Comparison of ENCODE assay signal across 1 cellular context in the genomic region with DNA sequence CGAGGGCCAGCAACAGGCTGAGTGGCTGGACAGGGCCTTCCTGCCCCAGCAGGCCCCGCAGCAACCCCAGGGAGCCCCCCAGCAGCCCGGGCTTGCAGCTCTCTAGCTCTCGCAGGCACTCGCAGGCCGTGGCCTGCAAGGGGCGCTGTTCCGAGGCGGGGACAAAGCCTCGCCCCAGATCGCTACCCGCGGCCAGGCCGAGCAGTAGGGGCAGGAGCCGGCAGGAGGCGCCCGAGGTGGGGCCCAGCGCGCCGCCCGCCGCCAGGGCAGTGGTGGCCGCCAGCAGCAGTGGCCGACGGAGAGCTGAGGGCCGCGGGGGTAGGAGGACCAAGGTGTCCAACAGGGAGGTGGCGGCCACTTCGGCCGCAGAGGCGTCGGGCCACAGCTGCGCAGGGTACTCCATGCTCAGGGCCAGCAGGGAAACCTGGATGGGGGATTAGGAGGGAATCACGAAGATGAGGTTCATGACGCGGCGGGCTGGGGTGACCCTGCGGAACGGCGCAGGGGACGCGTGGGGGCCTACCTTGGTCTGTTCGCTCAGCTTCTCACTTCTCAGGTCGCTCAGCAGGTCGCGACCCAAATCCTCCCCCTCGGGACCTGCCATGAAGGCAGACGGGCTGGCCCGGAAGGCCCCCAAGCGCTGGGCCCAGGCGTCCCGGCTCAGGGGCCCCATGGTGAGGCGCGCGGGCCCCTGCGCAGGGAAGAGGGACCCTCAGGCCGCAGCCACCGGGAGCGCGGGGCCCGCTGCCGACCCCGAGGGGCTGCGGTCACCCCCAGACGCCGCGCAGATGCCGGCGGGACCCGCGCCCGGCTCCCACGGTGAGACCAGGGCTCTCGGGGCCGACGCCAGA.
TF ChIP-seq lines count a peak whose summit lies in the region.

No MANE protein-coding gene starts in this region.

TF ChIP-seq in HepG2, 621 proteins besides CTCF, POLR2A, EP300 and RAD21 (continued from another document and continues in another):
- TF ChIP-seq, protein P1, sequence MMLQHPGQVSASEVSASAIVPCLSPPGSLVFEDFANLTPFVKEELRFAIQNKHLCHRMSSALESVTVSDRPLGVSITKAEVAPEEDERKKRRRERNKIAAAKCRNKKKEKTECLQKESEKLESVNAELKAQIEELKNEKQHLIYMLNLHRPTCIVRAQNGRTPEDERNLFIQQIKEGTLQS (CRISPR knock-in tag; IDR thresholded peaks at IDR 0.05), result 0 out of 2 replicates have a peak, but pooled peaks have one; percentile 32
- TF ChIP-seq MTA1 (CRISPR knock-in tag; IDR thresholded peaks at IDR 0.05; ENCODE audit: borderline replicate concordance) (peak; percentile 29; the same call in 1 of the 2 replicates), YEATS4 (CRISPR knock-in tag; IDR thresholded peaks at IDR 0.05; ENCODE audit: borderline replicate concordance) (peak; percentile 20; the same call in 1 of the 2 replicates), ASH2L (IDR thresholded peaks at IDR 0.05; ENCODE audit: insufficient read length, low read depth, low read length) (no peak), ZNF431 (CRISPR knock-in tag; IDR thresholded peaks at IDR 0.05; ENCODE audit: borderline replicate concordance, low read depth) (no peak), NR3C1 (CRISPR knock-in tag; IDR thresholded peaks at IDR 0.05) (no peak), ZKSCAN5 (CRISPR knock-in tag; IDR thresholded peaks at IDR 0.05) (no peak), PRPF4 (IDR thresholded peaks at IDR 0.05; ENCODE audit: low read depth, low read length, poor library complexity, severe bottlenecking) (peak; percentile 32), HNRNPLL (IDR thresholded peaks at IDR 0.05; ENCODE audit: low read depth, low read length, poor library complexity, severe bottlenecking) (peak; percentile 38), TAF1 (CRISPR knock-in tag; IDR thresholded peaks at IDR 0.05) (peak; percentile 29), ERF (CRISPR knock-in tag; IDR thresholded peaks at IDR 0.05) (0 out of 2 replicates have a peak, but pooled peaks have one; percentile 19), ETV5 (CRISPR knock-in tag; IDR thresholded peaks at IDR 0.05; ENCODE audit: borderline replicate concordance) (peak; percentile 39), ZBTB38 (CRISPR knock-in tag; IDR thresholded peaks at IDR 0.05) (peak; percentile 68; the same call in 1 of the 2 replicates), NONO (IDR thresholded peaks at IDR 0.05) (no peak), NONO (CRISPR knock-in tag; conservative IDR thresholded peaks at IDR 0.05) (peak; percentile 69), ZNF780A (CRISPR knock-in tag; IDR thresholded peaks at IDR 0.05) (0 out of 2 replicates have a peak, but pooled peaks have one; percentile 55), JUN (CRISPR knock-in tag; IDR thresholded peaks at IDR 0.05) (no peak), SMAD1 (CRISPR knock-in tag; IDR thresholded peaks at IDR 0.05; ENCODE audit: borderline replicate concordance, low read depth) (0 out of 2 replicates have a peak, but pooled peaks have one; percentile 67), ZNF746 (CRISPR knock-in tag; IDR thresholded peaks at IDR 0.05) (no peak), HOXA3 (CRISPR knock-in tag; IDR thresholded peaks at IDR 0.05) (peak; percentile 74; the same call in 1 of the 2 replicates), KAT7 (CRISPR knock-in tag; IDR thresholded peaks at IDR 0.05; ENCODE audit: borderline replicate concordance) (0 out of 2 replicates have a peak, but pooled peaks have one; percentile 34), ZNF101 (CRISPR knock-in tag; IDR thresholded peaks at IDR 0.05; ENCODE audit: borderline replicate concordance, low read depth) (no peak), SRY (CRISPR knock-in tag; IDR thresholded peaks at IDR 0.05) (0 out of 2 replicates have a peak, but pooled peaks have one; percentile 19), RFXAP (CRISPR knock-in tag; IDR thresholded peaks at IDR 0.05; ENCODE audit: borderline replicate concordance) (0 out of 2 replicates have a peak, but pooled peaks have one; percentile 15), ZNF430 (CRISPR knock-in tag; IDR thresholded peaks at IDR 0.05) (no peak), ZNF441 (CRISPR knock-in tag; IDR thresholded peaks at IDR 0.05; ENCODE audit: borderline replicate concordance) (no peak), NFKB2 (CRISPR knock-in tag; IDR thresholded peaks at IDR 0.05; ENCODE audit: borderline replicate concordance) (peak; percentile 8; the same call in 1 of the 2 replicates), AGO1 (IDR thresholded peaks at IDR 0.05; ENCODE audit: low read depth, low read length, poor library complexity, severe bottlenecking) (no peak), RFX1 (IDR thresholded peaks at IDR 0.05) (no peak), PHF8 (CRISPR knock-in tag; IDR thresholded peaks at IDR 0.05) (peak; percentile 53), DMAP1 (CRISPR knock-in tag; IDR thresholded peaks at IDR 0.05) (no peak; the same call in 1 of the 2 replicates), ZNF629 (CRISPR knock-in tag; conservative IDR thresholded peaks at IDR 0.05) (no peak), BRCA1 (CRISPR knock-in tag; IDR thresholded peaks at IDR 0.05) (no peak), BORCS8-MEF2B (CRISPR knock-in tag; IDR thresholded peaks at IDR 0.05) (peak; percentile 41; the same call in 1 of the 2 replicates), HNRNPUL1 (IDR thresholded peaks at IDR 0.05; ENCODE audit: low read depth, low read length) (no peak), ATF7-NPFF (CRISPR knock-in tag; IDR thresholded peaks at IDR 0.05; ENCODE audit: low read depth) (peak; percentile 69), TCF12 (IDR thresholded peaks at IDR 0.05) (no peak), TCF12 (CRISPR knock-in tag; IDR thresholded peaks at IDR 0.05) (no peak), TBP (CRISPR knock-in tag; IDR thresholded peaks at IDR 0.05) (no peak), ZNF598 (CRISPR knock-in tag; IDR thresholded peaks at IDR 0.05; ENCODE audit: borderline replicate concordance) (0 out of 2 replicates have a peak, but pooled peaks have one; percentile 34), DNMT1 (CRISPR knock-in tag; IDR thresholded peaks at IDR 0.05) (no peak), SOX13 (IDR thresholded peaks at IDR 0.05) (no peak), SOX13 (CRISPR knock-in tag; conservative IDR thresholded peaks at IDR 0.05 in 1 of 2, IDR thresholded peaks at IDR 0.05 in 1 of 2) (peak in 1 of 2 experiments; percentile 25; a peak in 1 of 4 replicates), DPF2 (CRISPR knock-in tag; IDR thresholded peaks at IDR 0.05; ENCODE audit: borderline replicate concordance, low read depth) (no peak), SALL2 (CRISPR knock-in tag; IDR thresholded peaks at IDR 0.05) (0 out of 2 replicates have a peak, but pooled peaks have one; percentile 20), ZC3H13 (CRISPR knock-in tag; IDR thresholded peaks at IDR 0.05) (0 out of 2 replicates have a peak, but pooled peaks have one; percentile 44), SALL1 (CRISPR knock-in tag; IDR thresholded peaks at IDR 0.05) (peak; percentile 53; the same call in 1 of the 2 replicates), KLF6 (CRISPR knock-in tag; IDR thresholded peaks at IDR 0.05) (peak; percentile 30; the same call in 1 of the 2 replicates), KAT8 (CRISPR knock-in tag; IDR thresholded peaks at IDR 0.05) (peak; percentile 68; the same call in 1 of the 2 replicates), KDM2A (CRISPR knock-in tag; IDR thresholded peaks at IDR 0.05; ENCODE audit: borderline replicate concordance, low read depth) (peak; percentile 49; the same call in 1 of the 2 replicates)
- TF ChIP-seq, protein P2, sequence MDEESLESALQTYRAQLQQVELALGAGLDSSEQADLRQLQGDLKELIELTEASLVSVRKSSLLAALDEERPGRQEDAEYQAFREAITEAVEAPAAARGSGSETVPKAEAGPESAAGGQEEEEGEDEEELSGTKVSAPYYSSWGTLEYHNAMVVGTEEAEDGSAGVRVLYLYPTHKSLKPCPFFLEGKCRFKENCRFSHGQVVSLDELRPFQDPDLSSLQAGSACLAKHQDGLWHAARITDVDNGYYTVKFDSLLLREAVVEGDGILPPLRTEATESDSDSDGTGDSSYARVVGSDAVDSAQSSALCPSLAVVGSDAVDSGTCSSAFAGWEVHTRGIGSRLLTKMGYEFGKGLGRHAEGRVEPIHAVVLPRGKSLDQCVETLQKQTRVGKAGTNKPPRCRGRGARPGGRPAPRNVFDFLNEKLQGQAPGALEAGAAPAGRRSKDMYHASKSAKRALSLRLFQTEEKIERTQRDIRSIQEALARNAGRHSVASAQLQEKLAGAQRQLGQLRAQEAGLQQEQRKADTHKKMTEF (CRISPR knock-in tag; IDR thresholded peaks at IDR 0.05), result peak; percentile 63; the same call in 1 of the 2 replicates
- TF ChIP-seq, protein P3, sequence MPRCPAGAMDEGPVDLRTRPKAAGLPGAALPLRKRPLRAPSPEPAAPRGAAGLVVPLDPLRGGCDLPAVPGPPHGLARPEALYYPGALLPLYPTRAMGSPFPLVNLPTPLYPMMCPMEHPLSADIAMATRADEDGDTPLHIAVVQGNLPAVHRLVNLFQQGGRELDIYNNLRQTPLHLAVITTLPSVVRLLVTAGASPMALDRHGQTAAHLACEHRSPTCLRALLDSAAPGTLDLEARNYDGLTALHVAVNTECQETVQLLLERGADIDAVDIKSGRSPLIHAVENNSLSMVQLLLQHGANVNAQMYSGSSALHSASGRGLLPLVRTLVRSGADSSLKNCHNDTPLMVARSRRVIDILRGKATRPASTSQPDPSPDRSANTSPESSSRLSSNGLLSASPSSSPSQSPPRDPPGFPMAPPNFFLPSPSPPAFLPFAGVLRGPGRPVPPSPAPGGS (CRISPR knock-in tag; IDR thresholded peaks at IDR 0.05), result peak; percentile 28; the same call in 1 of the 2 replicates
- TF ChIP-seq, protein P4, sequence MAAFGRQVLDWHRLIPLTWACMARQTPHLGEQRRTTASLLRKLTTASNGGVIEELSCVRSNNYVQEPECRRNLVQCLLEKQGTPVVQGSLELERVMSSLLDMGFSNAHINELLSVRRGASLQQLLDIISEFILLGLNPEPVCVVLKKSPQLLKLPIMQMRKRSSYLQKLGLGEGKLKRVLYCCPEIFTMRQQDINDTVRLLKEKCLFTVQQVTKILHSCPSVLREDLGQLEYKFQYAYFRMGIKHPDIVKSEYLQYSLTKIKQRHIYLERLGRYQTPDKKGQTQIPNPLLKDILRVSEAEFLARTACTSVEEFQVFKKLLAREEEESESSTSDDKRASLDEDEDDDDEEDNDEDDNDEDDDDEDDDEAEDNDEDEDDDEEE (CRISPR knock-in tag; IDR thresholded peaks at IDR 0.05), result no peak
- TF ChIP-seq, protein P5, sequence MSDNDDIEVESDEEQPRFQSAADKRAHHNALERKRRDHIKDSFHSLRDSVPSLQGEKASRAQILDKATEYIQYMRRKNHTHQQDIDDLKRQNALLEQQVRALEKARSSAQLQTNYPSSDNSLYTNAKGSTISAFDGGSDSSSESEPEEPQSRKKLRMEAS (IDR thresholded peaks at IDR 0.05), result peak; percentile 51; the same call in 1 of the 2 replicates
- TF ChIP-seq, protein P6, sequence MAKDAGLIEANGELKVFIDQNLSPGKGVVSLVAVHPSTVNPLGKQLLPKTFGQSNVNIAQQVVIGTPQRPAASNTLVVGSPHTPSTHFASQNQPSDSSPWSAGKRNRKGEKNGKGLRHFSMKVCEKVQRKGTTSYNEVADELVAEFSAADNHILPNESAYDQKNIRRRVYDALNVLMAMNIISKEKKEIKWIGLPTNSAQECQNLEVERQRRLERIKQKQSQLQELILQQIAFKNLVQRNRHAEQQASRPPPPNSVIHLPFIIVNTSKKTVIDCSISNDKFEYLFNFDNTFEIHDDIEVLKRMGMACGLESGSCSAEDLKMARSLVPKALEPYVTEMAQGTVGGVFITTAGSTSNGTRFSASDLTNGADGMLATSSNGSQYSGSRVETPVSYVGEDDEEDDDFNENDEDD (CRISPR knock-in tag; IDR thresholded peaks at IDR 0.05; ENCODE audit: borderline replicate concordance), result 0 out of 2 replicates have a peak, but pooled peaks have one; percentile 41
- TF ChIP-seq, protein P7, sequence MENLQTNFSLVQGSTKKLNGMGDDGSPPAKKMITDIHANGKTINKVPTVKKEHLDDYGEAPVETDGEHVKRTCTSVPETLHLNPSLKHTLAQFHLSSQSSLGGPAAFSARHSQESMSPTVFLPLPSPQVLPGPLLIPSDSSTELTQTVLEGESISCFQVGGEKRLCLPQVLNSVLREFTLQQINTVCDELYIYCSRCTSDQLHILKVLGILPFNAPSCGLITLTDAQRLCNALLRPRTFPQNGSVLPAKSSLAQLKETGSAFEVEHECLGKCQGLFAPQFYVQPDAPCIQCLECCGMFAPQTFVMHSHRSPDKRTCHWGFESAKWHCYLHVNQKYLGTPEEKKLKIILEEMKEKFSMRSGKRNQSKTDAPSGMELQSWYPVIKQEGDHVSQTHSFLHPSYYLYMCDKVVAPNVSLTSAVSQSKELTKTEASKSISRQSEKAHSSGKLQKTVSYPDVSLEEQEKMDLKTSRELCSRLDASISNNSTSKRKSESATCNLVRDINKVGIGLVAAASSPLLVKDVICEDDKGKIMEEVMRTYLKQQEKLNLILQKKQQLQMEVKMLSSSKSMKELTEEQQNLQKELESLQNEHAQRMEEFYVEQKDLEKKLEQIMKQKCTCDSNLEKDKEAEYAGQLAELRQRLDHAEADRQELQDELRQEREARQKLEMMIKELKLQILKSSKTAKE (CRISPR knock-in tag; IDR thresholded peaks at IDR 0.05; ENCODE audit: borderline replicate concordance), result 0 out of 2 replicates have a peak, but pooled peaks have one; percentile 32
- TF ChIP-seq, protein P8, sequence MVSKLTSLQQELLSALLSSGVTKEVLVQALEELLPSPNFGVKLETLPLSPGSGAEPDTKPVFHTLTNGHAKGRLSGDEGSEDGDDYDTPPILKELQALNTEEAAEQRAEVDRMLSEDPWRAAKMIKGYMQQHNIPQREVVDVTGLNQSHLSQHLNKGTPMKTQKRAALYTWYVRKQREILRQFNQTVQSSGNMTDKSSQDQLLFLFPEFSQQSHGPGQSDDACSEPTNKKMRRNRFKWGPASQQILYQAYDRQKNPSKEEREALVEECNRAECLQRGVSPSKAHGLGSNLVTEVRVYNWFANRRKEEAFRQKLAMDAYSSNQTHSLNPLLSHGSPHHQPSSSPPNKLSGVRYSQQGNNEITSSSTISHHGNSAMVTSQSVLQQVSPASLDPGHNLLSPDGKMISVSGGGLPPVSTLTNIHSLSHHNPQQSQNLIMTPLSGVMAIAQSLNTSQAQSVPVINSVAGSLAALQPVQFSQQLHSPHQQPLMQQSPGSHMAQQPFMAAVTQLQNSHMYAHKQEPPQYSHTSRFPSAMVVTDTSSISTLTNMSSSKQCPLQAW (CRISPR knock-in tag; IDR thresholded peaks at IDR 0.05), result no peak
- TF ChIP-seq, protein P9, sequence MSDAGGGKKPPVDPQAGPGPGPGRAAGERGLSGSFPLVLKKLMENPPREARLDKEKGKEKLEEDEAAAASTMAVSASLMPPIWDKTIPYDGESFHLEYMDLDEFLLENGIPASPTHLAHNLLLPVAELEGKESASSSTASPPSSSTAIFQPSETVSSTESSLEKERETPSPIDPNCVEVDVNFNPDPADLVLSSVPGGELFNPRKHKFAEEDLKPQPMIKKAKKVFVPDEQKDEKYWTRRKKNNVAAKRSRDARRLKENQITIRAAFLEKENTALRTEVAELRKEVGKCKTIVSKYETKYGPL (CRISPR knock-in tag; IDR thresholded peaks at IDR 0.05), result no peak
- TF ChIP-seq, protein P10, sequence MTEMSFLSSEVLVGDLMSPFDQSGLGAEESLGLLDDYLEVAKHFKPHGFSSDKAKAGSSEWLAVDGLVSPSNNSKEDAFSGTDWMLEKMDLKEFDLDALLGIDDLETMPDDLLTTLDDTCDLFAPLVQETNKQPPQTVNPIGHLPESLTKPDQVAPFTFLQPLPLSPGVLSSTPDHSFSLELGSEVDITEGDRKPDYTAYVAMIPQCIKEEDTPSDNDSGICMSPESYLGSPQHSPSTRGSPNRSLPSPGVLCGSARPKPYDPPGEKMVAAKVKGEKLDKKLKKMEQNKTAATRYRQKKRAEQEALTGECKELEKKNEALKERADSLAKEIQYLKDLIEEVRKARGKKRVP (CRISPR knock-in tag; IDR thresholded peaks at IDR 0.05), result no peak
